ENCODE assay signal across 12 cellular contexts in the genomic region with DNA sequence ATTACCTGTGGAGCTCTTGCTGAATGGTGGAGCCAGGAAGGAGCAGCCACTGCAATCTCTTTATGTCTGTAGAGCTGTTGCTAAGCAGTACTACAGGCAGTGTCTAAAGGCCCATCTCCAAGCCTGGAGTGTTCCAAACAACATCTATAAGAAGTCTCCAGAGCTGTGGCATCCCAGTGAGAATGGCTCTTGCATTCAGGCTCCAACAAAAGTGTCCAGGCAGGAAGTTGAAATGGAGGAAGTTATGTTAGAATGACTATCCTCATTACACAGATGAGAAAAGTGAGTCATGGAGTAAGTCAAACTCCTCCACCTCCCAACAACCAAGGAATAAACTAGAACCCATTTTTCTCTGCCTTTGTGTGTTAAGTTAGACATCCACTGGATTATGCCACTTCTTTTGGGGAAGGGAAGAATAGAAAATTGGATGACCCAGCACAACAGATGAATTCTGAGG.
DNase-seq lines count a peak whose midpoint lies in the region; ATAC-seq and TF ChIP-seq lines count a peak whose summit lies in the region.
"Had no signal": no experiment of that assay in that cellular context is flagged by ENCODE, and none has a peak within 500 bp of the region (broad histone marks: within the 10 kb centered on the region; RNA-seq: fewer than 3 reads in every experiment).

No MANE protein-coding gene starts in this region.

- in situ Hi-C loops in G401 (cut with HindIII; ENCODE audit: low sequenced_read_pairs) = loop anchor here (25.0 kb wide), 1 partner anchor 297 kb away; the partner anchor contains the start of gene STXBP5

- no peaks in the 10 kb centered on the region for H3K36me3 Mint-ChIP-seq in osteocyte (ENCODE audit: unreplicated experiment)
- no peaks in the 10 kb centered on the region for H3K36me3 Mint-ChIP-seq in naive thymus-derived CD8-positive, alpha-beta T cell
- H3K36me3 Mint-ChIP-seq: type B pancreatic cell had no signal

- H3K4me3 Mint-ChIP-seq in osteocyte (ENCODE audit: unreplicated experiment) = peak overlapping the region; percentile 50
- no peak overlapping the region for H3K4me3 Mint-ChIP-seq in naive thymus-derived CD8-positive, alpha-beta T cell
- H3K4me3 Mint-ChIP-seq: type B pancreatic cell had no signal

- peak overlapping the region; percentile 99 for H3K27ac Mint-ChIP-seq in osteocyte (ENCODE audit: unreplicated experiment)
- no peak overlapping the region for H3K27ac Mint-ChIP-seq in naive thymus-derived CD8-positive, alpha-beta T cell

- POLR2A ChIA-PET in naive thymus-derived CD8-positive, alpha-beta T cell (lab: Charles Lee) = no interaction called here

- H3K9me3 Mint-ChIP-seq in osteocyte (ENCODE audit: unreplicated experiment) = peaks cover 12% of the 10 kb centered on the region
- no peaks in the 10 kb centered on the region for H3K9me3 Mint-ChIP-seq in naive thymus-derived CD8-positive, alpha-beta T cell

- DNase-seq in G401 (ENCODE audit: low spot score) = peak; percentile 37
- DNase-seq in OCI-M1 (lab: John Stamatoyannopoulos, UW) = peak; percentile 75
- DNase-seq in choroid plexus epithelial cell (ENCODE audit: low read depth) = peak; percentile 64
- DNase-seq in osteocyte (ENCODE audit: extremely low spot score, unreplicated experiment) = no peak
- no peak for DNase-seq in naive thymus-derived CD8-positive, alpha-beta T cell
- DNase-seq in Right ventricle myocardium superior = no peak
- DNase-seq in GDM1 (lab: John Stamatoyannopoulos, UW) = no peak
- DNase-seq in SHP77 treated with DMSO at 0.1 percent for 48 hours (lab: John Stamatoyannopoulos, UW) = no peak
- DNase-seq: activated effector memory CD4-positive, alpha-beta T cell treated with Interleukin-2 at 50 U/mL for 16 hours; NCI-H1105 treated with DMSO at 0.1 percent for 48 hours; T-helper 1 cell had no signal

- ATAC-seq in naive thymus-derived CD8-positive, alpha-beta T cell = no peak
- ATAC-seq in Right ventricle myocardium superior (ENCODE audit: poor library complexity) = no peak

- no peak overlapping the region for H3K4me3 ChIP-seq in choroid plexus epithelial cell (ENCODE audit: low read depth, low read length)

- no peak for TF ChIP-seq CTCF in choroid plexus epithelial cell (conservative IDR thresholded peaks at IDR 0.05; ENCODE audit: low read depth, low read length)
- no peak for TF ChIP-seq CTCF in osteocyte (IDR thresholded peaks at IDR 0.05)

- H3K27me3 Mint-ChIP-seq in osteocyte (ENCODE audit: unreplicated experiment) = no peaks in the 10 kb centered on the region
- H3K27me3 Mint-ChIP-seq in naive thymus-derived CD8-positive, alpha-beta T cell = peaks cover 2 to 20% (median 8%) of the 10 kb centered on the region in 5 donors
- H3K27me3 Mint-ChIP-seq: type B pancreatic cell had no signal

- peaks cover 51% of the 10 kb centered on the region for H3K4me1 Mint-ChIP-seq in osteocyte (ENCODE audit: unreplicated experiment)
- H3K4me1 Mint-ChIP-seq in naive thymus-derived CD8-positive, alpha-beta T cell = peaks cover 2 to 6% (median 4%) of the 10 kb centered on the region in 4 donors

- intact Hi-C loops in Right ventricle myocardium superior (cut with DNase I) = no loop called here

Comparison
In these comparisons a context has a peak if more than half of its experiments do, and no peak if none do; other contexts are left out.
1. DNase-seq: peak in G401 (single experiment), OCI-M1 (single experiment) and choroid plexus epithelial cell (single experiment); none in osteocyte (single experiment), naive thymus-derived CD8-positive, alpha-beta T cell (0 of 10), Right ventricle myocardium superior (single experiment), GDM1 (single experiment) and SHP77 treated with DMSO at 0.1 percent for 48 hours (single experiment).